ENCODE assay signal across 1 cellular context in genomic region chr6:30717845-30718795, GRCh38.
TF ChIP-seq lines count a peak whose summit lies in the region.

No MANE protein-coding gene starts in this region.

TF ChIP-seq in GM12878, 131 proteins besides CTCF, POLR2A, EP300 and RAD21:
- TF ChIP-seq PAX8 (IDR thresholded peaks at IDR 0.05) (0 out of 2 replicates have a peak, but pooled peaks have one; percentile 88), IKZF2 (IDR thresholded peaks at IDR 0.05) (peak in 1 of 2 experiments; percentile 44; a peak in 1 of 4 replicates), ZNF217 (IDR thresholded peaks at IDR 0.05) (peak; percentile 56; the same call in 1 of the 2 replicates), ZBTB33 (IDR thresholded peaks at IDR 0.05) (peak; percentile 76; the same call in 1 of the 2 replicates), MLLT1 (IDR thresholded peaks at IDR 0.05) (peak; percentile 97)
TF ChIP-seq in GM12878: peak in this region for 5; not testable (repeated sequence) for 126.
